ENCODE assay signal across 8 cellular contexts in the genomic region with DNA sequence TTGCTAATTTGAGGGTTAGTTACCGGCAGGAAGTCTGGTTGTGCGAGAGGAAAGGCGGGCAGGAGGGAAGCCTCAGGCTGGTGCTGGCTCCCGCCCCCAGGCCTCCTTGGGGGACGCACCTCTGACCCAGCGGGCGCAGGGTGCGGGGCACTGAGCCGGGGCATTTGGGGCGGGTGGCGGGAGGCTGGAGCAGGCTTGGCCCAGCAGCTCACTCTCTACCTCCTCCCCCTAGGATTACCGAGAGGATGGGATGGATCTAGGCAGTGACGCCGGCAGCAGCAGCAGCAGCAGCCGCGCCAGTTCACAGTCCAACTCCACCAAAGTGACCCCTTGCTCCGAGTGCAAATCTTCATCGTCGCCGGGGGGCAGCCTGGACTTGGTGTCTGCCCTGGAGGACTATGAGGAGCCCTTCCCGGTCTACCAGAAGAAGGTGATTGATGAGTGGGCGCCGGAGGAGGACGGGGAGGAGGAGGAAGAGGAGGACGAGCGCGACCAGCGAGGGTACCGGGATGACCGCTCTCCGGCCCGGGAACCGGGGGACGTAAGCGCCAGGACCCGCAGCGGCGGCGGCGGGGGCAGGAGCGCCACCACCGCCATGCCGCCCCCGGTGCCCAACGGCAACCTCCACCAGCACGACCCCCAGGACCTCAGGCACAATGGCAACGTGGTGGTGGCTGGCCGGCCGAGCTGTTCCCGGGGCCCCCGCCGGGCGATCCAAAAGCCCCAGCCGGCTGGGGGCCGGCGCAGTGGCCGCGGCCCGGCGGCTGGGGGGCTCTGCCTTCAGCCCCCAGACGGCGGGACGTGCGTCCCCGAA.
A peak's percentile ranks its signal among the peaks of the same experiment; 100 is the strongest.
DNase-seq lines count a peak whose midpoint lies in the region; ATAC-seq and TF ChIP-seq lines count a peak whose summit lies in the region.

No MANE protein-coding gene starts in this region.

- peak; percentile 24 for DNase-seq in AG04450 (ENCODE audit: low read depth, low spot score)
- DNase-seq in GM13976 (ENCODE audit: low spot score): peak; percentile 59
- DNase-seq in activated CD8-positive, alpha-beta T cell treated with anti-CD3 and anti-CD28 coated beads for 36 hours: no peak
- peak; percentile 75 for DNase-seq in fibroblast of the aortic adventitia (ENCODE audit: low read depth)
- DNase-seq in naive thymus-derived CD8-positive, alpha-beta T cell: no peak
- no peak for DNase-seq in NK-92 treated with Interleukin-12 subunit alpha and Interleukin-12 subunit beta, amount 100 ng/mL, for 24 hours (lab: John Stamatoyannopoulos, UW)

- POLR2A ChIA-PET in AG04450 (lab: Yijun Ruan, JAX): interaction anchor here (0.6 to 2.4 kb wide), 11 partner anchors 11 to 183 kb away, joined by 3 to 20 read pairs (median 4); no protein-coding TSS in a partner anchor
- POLR2A ChIA-PET in activated CD8-positive, alpha-beta T cell treated with anti-CD3 and anti-CD28 coated beads for 36 hours (lab: Charles Lee): no interaction called here
- POLR2A ChIA-PET in naive thymus-derived CD8-positive, alpha-beta T cell (lab: Charles Lee): no interaction called here

- CTCF ChIA-PET in AG04450 (lab: Charles Lee): interaction anchor here (1.0 to 5.0 kb wide), 4 partner anchors 20 to 178 kb away, joined by 3 to 56 read pairs (median 25); no protein-coding TSS in a partner anchor
- CTCF ChIA-PET in activated CD8-positive, alpha-beta T cell treated with anti-CD3 and anti-CD28 coated beads for 36 hours (lab: Charles Lee): no interaction called here

- H3K4me1 Mint-ChIP-seq in activated CD8-positive, alpha-beta T cell treated with anti-CD3 and anti-CD28 coated beads for 36 hours (ENCODE audit: low read depth): peaks cover 14% of the 10 kb centered on the region
- peaks cover 2 to 24% (median 17%) of the 10 kb centered on the region in 4 donors for H3K4me1 Mint-ChIP-seq in naive thymus-derived CD8-positive, alpha-beta T cell

- peak overlapping the region; percentile 80 for H3K9ac ChIP-seq in HUES6 (ENCODE audit: low read length)

- peak overlapping the region; percentile 95 for H3K27ac ChIP-seq in AG04450 (ENCODE audit: low read depth, low read length)
- H3K27ac ChIP-seq in HUES6 (ENCODE audit: low read depth, low read length): peak overlapping the region; percentile 56; the same call in 1 of the 2 replicates

- no peaks in the 10 kb centered on the region for H3K9me3 Mint-ChIP-seq in activated CD8-positive, alpha-beta T cell treated with anti-CD3 and anti-CD28 coated beads for 36 hours
- peaks cover 0 to 3% (median 0%) of the 10 kb centered on the region in 9 donors for H3K9me3 Mint-ChIP-seq in naive thymus-derived CD8-positive, alpha-beta T cell

- H3K4me3 ChIP-seq in AG04450 (ENCODE audit: low read depth, low read length) (peak overlapping the region; percentile 68), HUES6 (ENCODE audit: low read depth, low read length) (peak overlapping the region; percentile 87), fibroblast of the aortic adventitia (ENCODE audit: low read depth, low read length) (peak overlapping the region; percentile 70)

- ATAC-seq in activated CD8-positive, alpha-beta T cell treated with anti-CD3 and anti-CD28 coated beads for 36 hours: peak; percentile 51
- no peak for ATAC-seq in naive thymus-derived CD8-positive, alpha-beta T cell
- no peak for ATAC-seq in GM18519 (IDR thresholded peaks at IDR 0.05; ENCODE audit: low FRiP score, unreplicated experiment)

- TF ChIP-seq CTCF in AG04450 (IDR thresholded peaks at IDR 0.05; ENCODE audit: low read depth, low read length) (no peak), GM13976 (IDR thresholded peaks at IDR 0.05; ENCODE audit: borderline replicate concordance, control extremely low read depth, extremely low read depth, insufficient read depth, missing control alignments) (no peak), fibroblast of the aortic adventitia (IDR thresholded peaks at IDR 0.05; ENCODE audit: insufficient read depth, low read length) (no peak)
- no peak for TF ChIP-seq CTCF in activated CD8-positive, alpha-beta T cell treated with anti-CD3 and anti-CD28 coated beads for 36 hours (IDR thresholded peaks at IDR 0.05)

- no peaks in the 10 kb centered on the region; the same call in 1 of the 2 replicates for H3K9me3 ChIP-seq in AG04450 (ENCODE audit: control insufficient read depth, insufficient read depth, low read length)
- no peaks in the 10 kb centered on the region for H3K9me3 ChIP-seq in HUES6 (ENCODE audit: control insufficient read depth, insufficient read depth, low read depth, low read length)

- no peaks in the 10 kb centered on the region for H3K27me3 ChIP-seq in AG04450 (ENCODE audit: control insufficient read depth, insufficient read depth, low read length)
- H3K27me3 ChIP-seq in HUES6 (ENCODE audit: control insufficient read depth, insufficient read depth, low read length): no peaks in the 10 kb centered on the region

- peaks cover 56% of the 10 kb centered on the region for H3K27me3 Mint-ChIP-seq in activated CD8-positive, alpha-beta T cell treated with anti-CD3 and anti-CD28 coated beads for 36 hours
- H3K27me3 Mint-ChIP-seq in naive thymus-derived CD8-positive, alpha-beta T cell: peaks cover 37 to 78% (median 50%) of the 10 kb centered on the region in 5 donors

- intact Hi-C loops in activated CD8-positive, alpha-beta T cell treated with anti-CD3 and anti-CD28 coated beads for 36 hours (cut with micrococcal nuclease): no loop called here

- in situ Hi-C loops in GM13976 (cut with MboI; ENCODE audit: low sequenced_read_pairs, unreplicated experiment): no loop called here

- peaks cover 34% of the 10 kb centered on the region for H3K4me1 ChIP-seq in HUES6 (ENCODE audit: control insufficient read depth, insufficient read depth, low read length)

- no peaks in the 10 kb centered on the region for H3K36me3 Mint-ChIP-seq in activated CD8-positive, alpha-beta T cell treated with anti-CD3 and anti-CD28 coated beads for 36 hours (ENCODE audit: low read depth)
- peaks cover 0 to 1% (median 0%) of the 10 kb centered on the region in 3 donors for H3K36me3 Mint-ChIP-seq in naive thymus-derived CD8-positive, alpha-beta T cell

- peak overlapping the region; percentile 71 for H3K4me3 Mint-ChIP-seq in activated CD8-positive, alpha-beta T cell treated with anti-CD3 and anti-CD28 coated beads for 36 hours
- peak overlapping the region; percentile 32 to 76 (median 66) for H3K4me3 Mint-ChIP-seq in naive thymus-derived CD8-positive, alpha-beta T cell

- no peaks in the 10 kb centered on the region for H3K36me3 ChIP-seq in HUES6 (ENCODE audit: control insufficient read depth, insufficient read depth, low read length)

- no peak overlapping the region for H3K27ac Mint-ChIP-seq in activated CD8-positive, alpha-beta T cell treated with anti-CD3 and anti-CD28 coated beads for 36 hours
- H3K27ac Mint-ChIP-seq in naive thymus-derived CD8-positive, alpha-beta T cell: no peak overlapping the region

Comparison
In these comparisons a context has a peak if more than half of its experiments do, and no peak if none do; other contexts are left out.
1. DNase-seq: peak in AG04450 (single experiment), GM13976 (single experiment) and fibroblast of the aortic adventitia (single experiment); none in activated CD8-positive, alpha-beta T cell treated with anti-CD3 and anti-CD28 coated beads for 36 hours (single experiment), naive thymus-derived CD8-positive, alpha-beta T cell (0 of 10) and NK-92 treated with Interleukin-12 subunit alpha and Interleukin-12 subunit beta, amount 100 ng/mL, for 24 hours (single experiment).
2. Peak in every context shown above with its lines, with median percentiles within 50 percentile points of each other: H3K4me3 ChIP-seq.